In genomic region chr6:140541288-140541687, GRCh38 we compare ENCODE assay signal across 21 cellular contexts.
DNase-seq lines count a peak whose midpoint lies in the region; FAIRE-seq and TF ChIP-seq lines count a peak whose summit lies in the region.
"Had no signal": no experiment of that assay in that cellular context is flagged by ENCODE, and none has a peak within 500 bp of the region (broad histone marks: within the 10 kb centered on the region; RNA-seq: fewer than 3 reads in every experiment).

No MANE protein-coding gene starts in this region.

- H3K4me3 Mint-ChIP-seq in mesothelial cell of epicardium, result no peak overlapping the region
- H3K4me3 Mint-ChIP-seq in activated naive CD4-positive, alpha-beta T cell treated with anti-CD3 and anti-CD28 coated beads for 36 hours, result no peak overlapping the region
- H3K4me3 Mint-ChIP-seq: activated naive CD4-positive, alpha-beta T cell treated with anti-CD3 and anti-CD28 coated beads, Interleukin-2, amount 10 ng/mL, durations not matched to agents 7 days and 5 days; stimulated activated naive CD8-positive, alpha-beta T cell treated with anti-CD3 and anti-CD28 coated beads, Interleukin-15, Interleukin-2, amounts not matched to agents 100 ng/mL and 50 ng/mL, for 24 hours had no signal

- H3K36me3 ChIP-seq in small intestine (ENCODE audit: control insufficient read depth in 2 of 2, insufficient read depth in 2 of 2, low read length in 2 of 2) (no peaks in the 10 kb centered on the region), esophagus squamous epithelium (no peaks in the 10 kb centered on the region)
- H3K36me3 ChIP-seq: vagina had no signal

- H3K4me1 ChIP-seq in small intestine (ENCODE audit: control insufficient read depth in 2 of 2, insufficient read depth in 1 of 2, low read depth in 1 of 2, low read length in 1 of 2), result no peaks in the 10 kb centered on the region
- peaks cover 0 to 9% (median 0%) of the 10 kb centered on the region in 3 donors for H3K4me1 ChIP-seq in esophagus squamous epithelium
- H3K4me1 ChIP-seq: body of pancreas had no signal

- no peaks in the 10 kb centered on the region for H3K36me3 Mint-ChIP-seq in mesothelial cell of epicardium
- no peaks in the 10 kb centered on the region for H3K36me3 Mint-ChIP-seq in activated naive CD4-positive, alpha-beta T cell treated with anti-CD3 and anti-CD28 coated beads for 36 hours (ENCODE audit: low read depth)
- H3K36me3 Mint-ChIP-seq: activated naive CD4-positive, alpha-beta T cell treated with anti-CD3 and anti-CD28 coated beads, Interleukin-2, amount 10 ng/mL, durations not matched to agents 7 days and 5 days; CD4-positive, CD25-positive, alpha-beta regulatory T cell had no signal

- no peak for TF ChIP-seq POLR2A in esophagus squamous epithelium (IDR thresholded peaks at IDR 0.05)

- H3K27ac Mint-ChIP-seq in mesothelial cell of epicardium, result peak overlapping the region; percentile 25
- H3K27ac Mint-ChIP-seq in activated naive CD4-positive, alpha-beta T cell treated with anti-CD3 and anti-CD28 coated beads for 36 hours, result no peak overlapping the region
- H3K27ac Mint-ChIP-seq: activated naive CD4-positive, alpha-beta T cell treated with anti-CD3 and anti-CD28 coated beads, Interleukin-2, amount 10 ng/mL, durations not matched to agents 7 days and 5 days; CD4-positive, CD25-positive, alpha-beta regulatory T cell; stimulated activated naive CD8-positive, alpha-beta T cell treated with anti-CD3 and anti-CD28 coated beads, Interleukin-15, Interleukin-2, amounts not matched to agents 100 ng/mL and 50 ng/mL, for 24 hours had no signal

- intact Hi-C loops in activated naive CD4-positive, alpha-beta T cell treated with anti-CD3 and anti-CD28 coated beads for 36 hours (cut with micrococcal nuclease), result no loop called here
- intact Hi-C loops in esophagus squamous epithelium (cut with DNase I), result no loop called here

- H3K27ac ChIP-seq in small intestine (ENCODE audit: low read depth in 1 of 2, low read length in 1 of 2) (no peak overlapping the region), esophagus squamous epithelium (no peak overlapping the region)
- H3K27ac ChIP-seq: body of pancreas, PC-9, vagina had no signal

- H3K4me3 ChIP-seq in small intestine (ENCODE audit: low read depth in 1 of 2, low read length in 2 of 2) (no peak overlapping the region), esophagus squamous epithelium (peak overlapping the region in 1 of 4 donors; percentile 16)
- H3K4me3 ChIP-seq: body of pancreas, PC-9, vagina had no signal

- peaks cover 7% of the 10 kb centered on the region for H3K9me3 Mint-ChIP-seq in mesothelial cell of epicardium
- H3K9me3 Mint-ChIP-seq in activated naive CD4-positive, alpha-beta T cell treated with anti-CD3 and anti-CD28 coated beads for 36 hours, result no peaks in the 10 kb centered on the region
- H3K9me3 Mint-ChIP-seq: activated naive CD4-positive, alpha-beta T cell treated with anti-CD3 and anti-CD28 coated beads, Interleukin-2, amount 10 ng/mL, durations not matched to agents 7 days and 5 days; stimulated activated naive CD8-positive, alpha-beta T cell treated with anti-CD3 and anti-CD28 coated beads, Interleukin-15, Interleukin-2, amounts not matched to agents 100 ng/mL and 50 ng/mL, for 24 hours had no signal

- TF ChIP-seq CTCF in mesothelial cell of epicardium (IDR thresholded peaks at IDR 0.05; ENCODE audit: unreplicated experiment) (no peak), esophagus squamous epithelium (IDR thresholded peaks at IDR 0.05) (no peak)

- H3K4me1 Mint-ChIP-seq in mesothelial cell of epicardium, result peaks cover 26% of the 10 kb centered on the region
- no peaks in the 10 kb centered on the region for H3K4me1 Mint-ChIP-seq in activated naive CD4-positive, alpha-beta T cell treated with anti-CD3 and anti-CD28 coated beads for 36 hours (ENCODE audit: low read depth)
- H3K4me1 Mint-ChIP-seq: activated naive CD4-positive, alpha-beta T cell treated with anti-CD3 and anti-CD28 coated beads, Interleukin-2, amount 10 ng/mL, durations not matched to agents 7 days and 5 days; CD4-positive, CD25-positive, alpha-beta regulatory T cell had no signal

- DNase-seq in DMS114 treated with DMSO at 0.1 percent for 48 hours (lab: John Stamatoyannopoulos, UW; ENCODE audit: unreplicated experiment) (peak; percentile 66), NCI-H748 (lab: John Stamatoyannopoulos, UW; ENCODE audit: unreplicated experiment) (peak; percentile 34), cerebellar cortex (ENCODE audit: low spot score) (peak; percentile 17), mesothelial cell of epicardium (ENCODE audit: low spot score in 2 of 2, unreplicated experiment in 2 of 2) (no peak), small intestine (no peak), HPDE6-E6E7 (ENCODE audit: extremely low spot score) (no peak), esophagus squamous epithelium (lab: John Stamatoyannopoulos, UW) (no peak)
- no peak for DNase-seq in activated naive CD4-positive, alpha-beta T cell treated with anti-CD3 and anti-CD28 coated beads for 36 hours
- DNase-seq: activated CD4-positive, alpha-beta T cell treated with anti-CD3 and anti-CD28 coated beads, Interleukin-2, amount 50 U/mL, for 1 hour; activated naive CD4-positive, alpha-beta T cell treated with anti-CD3 and anti-CD28 coated beads, Interleukin-2, amount 10 ng/mL, durations not matched to agents 7 days and 5 days; body of pancreas; CD4-positive, CD25-positive, alpha-beta regulatory T cell; dermis blood vessel endothelial cell; islet precursor cell; mesenchymal stem cell; NCI-H2029 treated with DMSO at 0.1 percent for 48 hours; NCI-H524 treated with DMSO at 0.1 percent for 48 hours; PC-9; SW 1271 had no signal

- no peaks in the 10 kb centered on the region for H3K27me3 Mint-ChIP-seq in mesothelial cell of epicardium (ENCODE audit: low read depth)
- H3K27me3 Mint-ChIP-seq in activated naive CD4-positive, alpha-beta T cell treated with anti-CD3 and anti-CD28 coated beads for 36 hours (ENCODE audit: low read depth), result peaks cover 4% of the 10 kb centered on the region
- H3K27me3 Mint-ChIP-seq: activated naive CD4-positive, alpha-beta T cell treated with anti-CD3 and anti-CD28 coated beads, Interleukin-2, amount 10 ng/mL, durations not matched to agents 7 days and 5 days; CD4-positive, CD25-positive, alpha-beta regulatory T cell; stimulated activated naive CD8-positive, alpha-beta T cell treated with anti-CD3 and anti-CD28 coated beads, Interleukin-15, Interleukin-2, amounts not matched to agents 100 ng/mL and 50 ng/mL, for 24 hours had no signal

- H3K27me3 ChIP-seq in small intestine (ENCODE audit: control insufficient read depth in 2 of 2, insufficient read depth in 2 of 2, low read length in 2 of 2) (no peaks in the 10 kb centered on the region), esophagus squamous epithelium (no peaks in the 10 kb centered on the region)
- H3K27me3 ChIP-seq: body of pancreas, vagina had no signal

- CTCF ChIA-PET in activated naive CD4-positive, alpha-beta T cell treated with anti-CD3 and anti-CD28 coated beads for 36 hours (lab: Charles Lee), result no interaction called here

- H3K9me3 ChIP-seq in small intestine (ENCODE audit: control insufficient read depth, low read depth), result no peaks in the 10 kb centered on the region
- H3K9me3 ChIP-seq in esophagus squamous epithelium, result no peaks in the 10 kb centered on the region
- H3K9me3 ChIP-seq: body of pancreas, vagina had no signal

- no peak for FAIRE-seq in small intestine (lab: Jason Lieb, UNC)

- 87 to 91% (median 87%) methylated on average over 7 of the region's 7 CpGs for WGBS in small intestine, 3 donors
- 40 to 48% methylated on average over 7 of the region's 7 CpGs for WGBS in esophagus squamous epithelium, 2 donors

Comparison
In these comparisons a context has a peak if more than half of its experiments do, and no peak if none do; other contexts are left out.
1. DNase-seq: peak in DMS114 treated with DMSO at 0.1 percent for 48 hours (single experiment), NCI-H748 (single experiment) and cerebellar cortex (single experiment); none in mesothelial cell of epicardium (0 of 2), small intestine (single experiment), activated naive CD4-positive, alpha-beta T cell treated with anti-CD3 and anti-CD28 coated beads for 36 hours (single experiment), HPDE6-E6E7 (single experiment) and esophagus squamous epithelium (single experiment).